ENCODE assay signal across 26 cellular contexts in genomic region chr1:44013949-44014348, GRCh38. TPM values are rescaled to one million over a fixed set of nuclear protein-coding genes. Genes with fewer than 3 reads are reported as not detected.
DNase-seq lines count a peak whose midpoint lies in the region; ATAC-seq and TF ChIP-seq lines count a peak whose summit lies in the region.
"Had no signal": no experiment of that assay in that cellular context is flagged by ENCODE, and none has a peak within 500 bp of the region (broad histone marks: within the 10 kb centered on the region; RNA-seq: fewer than 3 reads in every experiment).

No MANE protein-coding gene starts in this region.

- DNase-seq in right cardiac atrium (peak in 2 of 3 donors; percentile 28 to 30), Right ventricle myocardium superior (no peak), SIG-M5 (lab: John Stamatoyannopoulos, UW) (no peak), amniotic stem cell (lab: John Stamatoyannopoulos, UW) (no peak), SW 1271 (lab: John Stamatoyannopoulos, UW) (no peak), HuH-7 (ENCODE audit: low spot score) (no peak)
- DNase-seq: activated CD4-positive, alpha-beta T cell treated with anti-CD3 and anti-CD28 coated beads for 48 hours; activated naive CD4-positive, alpha-beta T cell treated with anti-CD3 and anti-CD28 coated beads, Interleukin-2, amount 50 U/mL, for 16 hours; BE2C; effector memory CD4-positive, alpha-beta T cell; islet precursor cell; left ventricle myocardium superior; NCI-H1436; NCI-H2107; SK-N-SH; stimulated activated CD8-positive, alpha-beta memory T cell treated with anti-CD3 and anti-CD28 coated beads, Interleukin-4, amount 100 ng/mL, for 48 hours; stomach had no signal

- intact Hi-C loops in right cardiac atrium (cut with DNase I) = no loop called here
- intact Hi-C loops in Right ventricle myocardium superior (cut with DNase I) = no loop called here

- peaks cover 5% of the 10 kb centered on the region for H3K27me3 Mint-ChIP-seq in brain
- H3K27me3 Mint-ChIP-seq: progenitor cell of endocrine pancreas had no signal

- H3K9ac ChIP-seq in mucosa of rectum (ENCODE audit: low read depth in 1 of 2, low read length in 2 of 2) = peak overlapping the region in 1 of 2 donors; percentile 81
- H3K9ac ChIP-seq: SK-N-SH had no signal

- H3K9me3 ChIP-seq in right cardiac atrium (ENCODE audit: control insufficient read depth, low read length) (no peaks in the 10 kb centered on the region), mucosa of rectum (ENCODE audit: control insufficient read depth in 2 of 2, low read length in 2 of 2) (no peaks in the 10 kb centered on the region)
- H3K9me3 ChIP-seq: BE2C, neutrophil, SK-N-SH, stomach, tibial nerve had no signal

- H3K27me3 ChIP-seq in right cardiac atrium (ENCODE audit: control insufficient read depth, insufficient read depth) (no peaks in the 10 kb centered on the region), mucosa of rectum (ENCODE audit: control insufficient read depth in 2 of 2, insufficient read depth in 2 of 2, low read length in 2 of 2) (no peaks in the 10 kb centered on the region)
- H3K27me3 ChIP-seq: BE2C, stomach, tibial nerve had no signal

- H3K4me3 ChIP-seq in right cardiac atrium (ENCODE audit: low read length) (no peak overlapping the region), mucosa of rectum (ENCODE audit: low read length in 2 of 2) (no peak overlapping the region)
- H3K4me3 ChIP-seq: coronary artery, stomach, tibial nerve had no signal

- peaks cover 56% of the 10 kb centered on the region for H3K4me1 Mint-ChIP-seq in brain

- H3K9me3 Mint-ChIP-seq in brain = no peaks in the 10 kb centered on the region
- H3K9me3 Mint-ChIP-seq: activated T-helper 2 cell treated with anti-CD3 and anti-CD28 coated beads, Interferon-gamma antibody, Interleukin-2, Interleukin-4, amounts not matched to agents 10 μg/mL and 5 μg/mL and 100 μg/mL, durations not matched to agents 14 hours and 24 hours and 36 hours had no signal

- H3K27ac ChIP-seq in right cardiac atrium (ENCODE audit: low read length) (no peak overlapping the region), mucosa of rectum (ENCODE audit: low read depth in 2 of 2, low read length in 2 of 2) (peak overlapping the region; percentile 82 to 96)
- H3K27ac ChIP-seq: epithelial cell of prostate, neutrophil, stomach had no signal

- H3K4me1 ChIP-seq in right cardiac atrium (ENCODE audit: control insufficient read depth, insufficient read depth, low read length) (no peaks in the 10 kb centered on the region), mucosa of rectum (ENCODE audit: control insufficient read depth in 2 of 2, insufficient read depth in 2 of 2, low read length in 2 of 2) (peaks cover 18 to 44% of the 10 kb centered on the region in 2 donors)
- H3K4me1 ChIP-seq: BE2C had no signal

- TF ChIP-seq CTCF in brain (conservative IDR thresholded peaks at IDR 0.05) = no peak

- WGBS in right cardiac atrium = 64% methylated on average over 5 of the region's 5 CpGs

- H3K36me3 ChIP-seq in mucosa of rectum (ENCODE audit: control insufficient read depth in 2 of 2, insufficient read depth in 2 of 2, low read length in 2 of 2) = no peaks in the 10 kb centered on the region
- H3K36me3 ChIP-seq: BE2C, neutrophil, tibial nerve had no signal

- ATAC-seq in right cardiac atrium (no peak), Right ventricle myocardium superior (ENCODE audit: poor library complexity) (no peak)
- ATAC-seq: left ventricle myocardium superior, sciatic nerve had no signal

- H3K27ac Mint-ChIP-seq in brain = peak overlapping the region; percentile 63 to 92 (median 88)
- H3K27ac Mint-ChIP-seq: activated T-helper 2 cell treated with anti-CD3 and anti-CD28 coated beads, Interferon-gamma antibody, Interleukin-2, Interleukin-4, amounts not matched to agents 10 μg/mL and 5 μg/mL and 100 μg/mL, durations not matched to agents 14 hours and 24 hours and 36 hours; progenitor cell of endocrine pancreas had no signal

- peaks cover 9% of the 10 kb centered on the region for H3K36me3 Mint-ChIP-seq in brain

- peak overlapping the region in 2 of 5 experiments; percentile 43 to 46 for H3K4me3 Mint-ChIP-seq in brain

RNA-seq across cellular contexts. Expression of gene SLC6A9, which starts 17.3 kb away (rescaled TPM):
- total RNA-seq in right cardiac atrium (1 to 10 TPM in 3 of 4 donors, under 1 TPM in 1; 0.95 to 1.6 (median 1.3) TPM), Right ventricle myocardium superior (0.78 TPM)
- polyA plus RNA-seq in right cardiac atrium (1.0 TPM), brain (ENCODE audit: insufficient read depth, low read depth, low replicate concordance) (26.0 TPM)

RNA-seq across cellular contexts. Expression of gene CCDC24, which starts 22.6 kb away (rescaled TPM):
- total RNA-seq in right cardiac atrium (1 to 10 TPM; 1.2 to 2.5 (median 1.9) TPM), Right ventricle myocardium superior (0.86 TPM)
- polyA plus RNA-seq in right cardiac atrium (2.8 TPM), brain (ENCODE audit: insufficient read depth, low read depth, low replicate concordance) (18.4 TPM)

RNA-seq across cellular contexts. Expression of gene B4GALT2, which starts 34.9 kb away (rescaled TPM):
- total RNA-seq in right cardiac atrium (10 to 100 TPM; 30.5 to 39.1 (median 34.5) TPM), Right ventricle myocardium superior (34.3 TPM)
- polyA plus RNA-seq in right cardiac atrium (29.3 TPM), brain (ENCODE audit: insufficient read depth, low read depth, low replicate concordance) (91.9 TPM)

RNA-seq across cellular contexts. Expression of gene ATP6V0B, which starts 39.2 kb away (rescaled TPM):
- total RNA-seq in right cardiac atrium = 100 to 1,000 TPM in 2 of 4 donors, 10 to 100 TPM in 2; 76.9 to 118 (median 99.2) TPM
- polyA plus RNA-seq in right cardiac atrium = 111 TPM
- total RNA-seq in Right ventricle myocardium superior = 80.9 TPM
- polyA plus RNA-seq in brain (ENCODE audit: insufficient read depth, low read depth, low replicate concordance) = 273 TPM

RNA-seq across cellular contexts. Expression of gene DPH2, which starts 44.1 kb away (rescaled TPM):
- 10 to 100 TPM; 14.2 to 19.0 (median 15.4) TPM for total RNA-seq in right cardiac atrium
- polyA plus RNA-seq in right cardiac atrium = 10.7 TPM
- total RNA-seq in Right ventricle myocardium superior = 16.2 TPM
- 27.6 TPM for polyA plus RNA-seq in brain (ENCODE audit: insufficient read depth, low read depth, low replicate concordance)

Comparison
In these comparisons a context has a peak if more than half of its experiments do, and no peak if none do; other contexts are left out.
1. DNase-seq: peak in right cardiac atrium (2 of 3); none in Right ventricle myocardium superior (single experiment), SIG-M5 (single experiment), amniotic stem cell (single experiment), SW 1271 (0 of 2) and HuH-7 (single experiment).